Comparison of ENCODE assay signal across 1 cellular context in the genomic region with DNA sequence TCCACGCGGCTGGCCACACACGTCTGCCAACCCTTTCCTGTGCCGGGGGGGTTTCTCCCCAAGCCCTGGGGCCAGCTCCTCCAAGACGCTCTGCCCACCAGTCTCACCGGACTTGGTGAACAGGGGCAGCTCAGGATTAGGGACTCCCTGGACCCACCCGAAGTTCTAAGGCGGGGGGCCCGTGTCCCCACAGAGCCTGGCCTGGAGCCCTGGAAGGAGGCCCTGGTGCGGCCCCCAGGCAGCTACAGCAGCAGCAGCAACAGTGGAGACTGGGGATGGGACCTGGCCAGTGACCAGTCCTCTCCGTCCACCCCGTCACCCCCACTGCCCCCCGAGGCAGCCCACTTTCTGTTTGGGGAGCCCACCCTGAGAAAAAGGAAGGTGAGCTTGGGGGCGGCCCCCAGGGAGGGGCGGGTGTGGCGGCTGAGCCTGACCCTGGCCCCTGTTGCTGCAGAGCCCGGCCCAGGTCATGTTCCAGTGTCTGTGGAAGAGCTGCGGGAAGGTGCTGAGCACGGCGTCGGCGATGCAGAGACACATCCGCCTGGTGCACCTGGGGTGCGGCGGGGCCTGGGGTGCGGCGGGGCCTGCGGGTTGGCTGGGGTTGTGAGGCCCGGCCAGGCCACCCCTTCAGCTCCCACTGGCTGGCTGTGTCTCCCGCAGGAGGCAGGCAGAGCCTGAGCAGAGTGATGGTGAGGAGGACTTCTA.
TF ChIP-seq lines count a peak whose summit lies in the region.

No MANE protein-coding gene starts in this region.

TF ChIP-seq in HepG2, 621 proteins besides CTCF, POLR2A, EP300 and RAD21 (continues in another document):
- TF ChIP-seq TFE3 (CRISPR knock-in tag; IDR thresholded peaks at IDR 0.05) (no peak), RARG (CRISPR knock-in tag; IDR thresholded peaks at IDR 0.05; ENCODE audit: low read depth) (no peak), ZNF326 (CRISPR knock-in tag; IDR thresholded peaks at IDR 0.05; ENCODE audit: borderline replicate concordance) (no peak), GATA4 (IDR thresholded peaks at IDR 0.05; ENCODE audit: borderline replicate concordance, low read depth) (no peak), ZNF652 (CRISPR knock-in tag; IDR thresholded peaks at IDR 0.05; ENCODE audit: borderline replicate concordance, low read depth) (no peak), RORA (CRISPR knock-in tag; IDR thresholded peaks at IDR 0.05) (no peak), CHCHD3 (CRISPR knock-in tag; IDR thresholded peaks at IDR 0.05) (no peak), ZNF891 (CRISPR knock-in tag; IDR thresholded peaks at IDR 0.05) (no peak), ZNF510 (CRISPR knock-in tag; IDR thresholded peaks at IDR 0.05; ENCODE audit: low read depth) (no peak), ZNF770 (CRISPR knock-in tag; IDR thresholded peaks at IDR 0.05) (no peak), HNF1A (IDR thresholded peaks at IDR 0.05; ENCODE audit: low read depth) (no peak), HNF1A (CRISPR knock-in tag; IDR thresholded peaks at IDR 0.05; ENCODE audit: borderline replicate concordance) (no peak), ZNF121 (CRISPR knock-in tag; IDR thresholded peaks at IDR 0.05) (no peak), PBX3 (CRISPR knock-in tag; IDR thresholded peaks at IDR 0.05; ENCODE audit: borderline replicate concordance) (no peak), KAT7 (CRISPR knock-in tag; IDR thresholded peaks at IDR 0.05; ENCODE audit: borderline replicate concordance) (no peak), SMAD9 (CRISPR knock-in tag; IDR thresholded peaks at IDR 0.05) (0 out of 2 replicates have a peak, but pooled peaks have one; percentile 13), ZNF343 (CRISPR knock-in tag; IDR thresholded peaks at IDR 0.05) (no peak), CSRNP2 (CRISPR knock-in tag; conservative IDR thresholded peaks at IDR 0.05; ENCODE audit: low read depth) (no peak), ZNF207 (IDR thresholded peaks at IDR 0.05; ENCODE audit: borderline replicate concordance) (no peak), PHF5A (CRISPR knock-in tag; IDR thresholded peaks at IDR 0.05; ENCODE audit: low read depth, unreplicated experiment) (no peak), SNAI1 (CRISPR knock-in tag; IDR thresholded peaks at IDR 0.05; ENCODE audit: borderline replicate concordance) (no peak), MXD4 (CRISPR knock-in tag; IDR thresholded peaks at IDR 0.05) (no peak), TCF7L2 (IDR thresholded peaks at IDR 0.05; ENCODE audit: low read depth, low read length) (no peak), MED13 (CRISPR knock-in tag; IDR thresholded peaks at IDR 0.05) (0 out of 2 replicates have a peak, but pooled peaks have one; percentile 23), ZNF280D (CRISPR knock-in tag; IDR thresholded peaks at IDR 0.05) (no peak), ZNF501 (CRISPR knock-in tag; IDR thresholded peaks at IDR 0.05) (no peak), ZNF441 (CRISPR knock-in tag; IDR thresholded peaks at IDR 0.05; ENCODE audit: borderline replicate concordance) (no peak), ZNF749 (CRISPR knock-in tag; IDR thresholded peaks at IDR 0.05; ENCODE audit: borderline replicate concordance) (no peak), ZFP36L1 (CRISPR knock-in tag; IDR thresholded peaks at IDR 0.05) (no peak), HNRNPLL (IDR thresholded peaks at IDR 0.05; ENCODE audit: low read depth, low read length, poor library complexity, severe bottlenecking) (peak; percentile 3), MEIS1 (CRISPR knock-in tag; IDR thresholded peaks at IDR 0.05; ENCODE audit: borderline replicate concordance) (no peak), ZNF33B (CRISPR knock-in tag; IDR thresholded peaks at IDR 0.05) (peak; percentile 39; the same call in 1 of the 2 replicates), ZNF180 (CRISPR knock-in tag; IDR thresholded peaks at IDR 0.05; ENCODE audit: borderline replicate concordance, low read depth) (no peak)
- TF ChIP-seq, protein P1, sequence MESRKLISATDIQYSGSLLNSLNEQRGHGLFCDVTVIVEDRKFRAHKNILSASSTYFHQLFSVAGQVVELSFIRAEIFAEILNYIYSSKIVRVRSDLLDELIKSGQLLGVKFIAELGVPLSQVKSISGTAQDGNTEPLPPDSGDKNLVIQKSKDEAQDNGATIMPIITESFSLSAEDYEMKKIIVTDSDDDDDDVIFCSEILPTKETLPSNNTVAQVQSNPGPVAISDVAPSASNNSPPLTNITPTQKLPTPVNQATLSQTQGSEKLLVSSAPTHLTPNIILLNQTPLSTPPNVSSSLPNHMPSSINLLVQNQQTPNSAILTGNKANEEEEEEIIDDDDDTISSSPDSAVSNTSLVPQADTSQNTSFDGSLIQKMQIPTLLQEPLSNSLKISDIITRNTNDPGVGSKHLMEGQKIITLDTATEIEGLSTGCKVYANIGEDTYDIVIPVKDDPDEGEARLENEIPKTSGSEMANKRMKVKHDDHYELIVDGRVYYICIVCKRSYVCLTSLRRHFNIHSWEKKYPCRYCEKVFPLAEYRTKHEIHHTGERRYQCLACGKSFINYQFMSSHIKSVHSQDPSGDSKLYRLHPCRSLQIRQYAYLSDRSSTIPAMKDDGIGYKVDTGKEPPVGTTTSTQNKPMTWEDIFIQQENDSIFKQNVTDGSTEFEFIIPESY (CRISPR knock-in tag; IDR thresholded peaks at IDR 0.05), result peak; percentile 22; the same call in 1 of the 2 replicates
- TF ChIP-seq, protein P2, sequence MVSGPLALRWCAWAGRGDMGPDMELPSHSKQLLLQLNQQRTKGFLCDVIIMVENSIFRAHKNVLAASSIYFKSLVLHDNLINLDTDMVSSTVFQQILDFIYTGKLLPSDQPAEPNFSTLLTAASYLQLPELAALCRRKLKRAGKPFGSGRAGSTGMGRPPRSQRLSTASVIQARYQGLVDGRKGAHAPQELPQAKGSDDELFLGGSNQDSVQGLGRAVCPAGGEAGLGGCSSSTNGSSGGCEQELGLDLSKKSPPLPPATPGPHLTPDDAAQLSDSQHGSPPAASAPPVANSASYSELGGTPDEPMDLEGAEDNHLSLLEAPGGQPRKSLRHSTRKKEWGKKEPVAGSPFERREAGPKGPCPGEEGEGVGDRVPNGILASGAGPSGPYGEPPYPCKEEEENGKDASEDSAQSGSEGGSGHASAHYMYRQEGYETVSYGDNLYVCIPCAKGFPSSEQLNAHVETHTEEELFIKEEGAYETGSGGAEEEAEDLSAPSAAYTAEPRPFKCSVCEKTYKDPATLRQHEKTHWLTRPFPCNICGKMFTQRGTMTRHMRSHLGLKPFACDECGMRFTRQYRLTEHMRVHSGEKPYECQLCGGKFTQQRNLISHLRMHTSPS (CRISPR knock-in tag; IDR thresholded peaks at IDR 0.05; ENCODE audit: low read depth), result no peak
- TF ChIP-seq, protein P3, sequence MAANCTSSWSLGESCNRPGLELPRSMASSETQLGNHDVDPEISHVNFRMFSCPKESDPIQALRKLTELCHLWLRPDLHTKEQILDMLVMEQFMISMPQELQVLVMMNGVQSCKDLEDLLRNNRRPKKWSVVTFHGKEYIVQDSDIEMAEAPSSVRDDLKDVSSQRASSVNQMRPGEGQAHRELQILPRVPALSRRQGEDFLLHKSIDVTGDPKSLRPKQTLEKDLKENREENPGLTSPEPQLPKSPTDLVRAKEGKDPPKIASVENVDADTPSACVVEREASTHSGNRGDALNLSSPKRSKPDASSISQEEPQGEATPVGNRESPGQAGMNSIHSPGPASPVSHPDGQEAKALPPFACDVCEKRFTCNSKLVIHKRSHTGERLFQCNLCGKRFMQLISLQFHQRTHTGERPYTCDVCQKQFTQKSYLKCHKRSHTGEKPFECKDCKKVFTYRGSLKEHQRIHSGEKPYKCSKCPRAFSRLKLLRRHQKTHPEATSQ (CRISPR knock-in tag; IDR thresholded peaks at IDR 0.05; ENCODE audit: borderline replicate concordance), result no peak
